ENCODE assay signal across 21 cellular contexts in the genomic region with DNA sequence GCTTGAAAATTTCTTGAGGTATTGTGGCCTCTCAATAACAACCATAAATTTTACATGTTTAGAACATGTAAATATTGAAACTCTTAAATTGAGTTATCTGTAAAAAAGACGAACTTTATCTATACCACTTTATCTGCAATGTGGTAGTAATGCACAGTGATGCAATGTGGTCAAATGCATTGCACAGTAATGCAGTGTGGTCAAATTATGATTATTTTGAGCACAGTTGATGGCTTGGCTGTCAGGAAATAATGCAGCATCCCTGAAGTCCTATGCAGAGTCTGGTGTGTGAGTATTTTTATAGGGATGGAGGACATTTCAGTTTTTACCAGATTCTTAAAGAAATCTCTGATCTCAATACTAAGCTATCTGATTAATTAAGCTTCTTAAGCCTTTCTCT. TPM values are rescaled to one million over a fixed set of nuclear protein-coding genes. Genes with fewer than 3 reads are reported as not detected.
DNase-seq lines count a peak whose midpoint lies in the region; ATAC-seq and TF ChIP-seq lines count a peak whose summit lies in the region.
"Had no signal": no experiment of that assay in that cellular context is flagged by ENCODE, and none has a peak within 500 bp of the region (broad histone marks: within the 10 kb centered on the region; RNA-seq: fewer than 3 reads in every experiment).

No MANE protein-coding gene starts in this region.

- H3K9me3 ChIP-seq in GM23248 (ENCODE audit: low read depth): no peaks in the 10 kb centered on the region
- H3K9me3 ChIP-seq: BE2C had no signal

- WGBS in GM23248 (ENCODE audit: low coverage in 1 of 2, low lambda C conversion rate in 2 of 2, missing lambda C conversion rate in 2 of 2), 2 experiments: 94 to 95% methylated on average over 1 of the region's 1 CpG

- TF ChIP-seq CTCF in fibroblast of villous mesenchyme (IDR thresholded peaks at IDR 0.05; ENCODE audit: insufficient read depth, low read depth, low read length): no peak

- H3K27ac ChIP-seq in GM23248: no peak overlapping the region

- H3K4me3 ChIP-seq in GM23248 (no peak overlapping the region), fibroblast of villous mesenchyme (ENCODE audit: low read depth, low read length) (no peak overlapping the region)

- H2AFZ ChIP-seq in GM23248: 0 out of 2 replicates have a peak overlapping the region, but pooled peaks have one; percentile 97

- H3K9ac ChIP-seq in GM23248: no peak overlapping the region

- no peaks in the 10 kb centered on the region for H3K9me2 ChIP-seq in GM23248 (ENCODE audit: insufficient read depth)

- no peaks in the 10 kb centered on the region; the same call in 1 of the 2 replicates for H3K4me1 ChIP-seq in GM23248 (ENCODE audit: insufficient read depth)
- H3K4me1 ChIP-seq: BE2C had no signal

- in situ Hi-C loops in GM23248 (cut with MboI): no loop called here

- peaks cover 28% of the 10 kb centered on the region for H3K79me2 ChIP-seq in GM23248 (ENCODE audit: insufficient read depth)

- DNase-seq in GM23248 (no peak), OCI-M1 (lab: John Stamatoyannopoulos, UW) (peak; percentile 16), amniotic epithelial cell (ENCODE audit: low read depth) (peak; percentile 67), fibroblast of villous mesenchyme (ENCODE audit: low read depth) (peak; percentile 76)
- DNase-seq in stimulated activated naive CD8-positive, alpha-beta T cell treated with anti-CD3 and anti-CD28 coated beads, Interleukin-15, Interleukin-2, amounts not matched to agents 100 U/mL and 50 U/mL, for 24 hours: no peak
- DNase-seq: ACHN; BE2C; C1 segment of cervical spinal cord; CD4-positive, CD25-positive, alpha-beta regulatory T cell; CD8-positive, alpha-beta memory T cell; COR-L47; DMS 273 treated with DMSO at 0.1 percent for 48 hours; DMS53; GDM1; GOT3; H7; HFFc6 had no signal

- no peak for ATAC-seq in HG02970 (IDR thresholded peaks at IDR 0.05; ENCODE audit: low FRiP score, unreplicated experiment)
- ATAC-seq in GM21786 (IDR thresholded peaks at IDR 0.05; ENCODE audit: unreplicated experiment): no peak
- no peak for ATAC-seq in HG03095 (IDR thresholded peaks at IDR 0.05; ENCODE audit: unreplicated experiment)
- no peak for ATAC-seq in stimulated activated naive CD8-positive, alpha-beta T cell treated with anti-CD3 and anti-CD28 coated beads, Interleukin-15, Interleukin-2, amounts not matched to agents 100 U/mL and 50 U/mL, for 24 hours
- ATAC-seq: HCT116 had no signal

- no peaks in the 10 kb centered on the region for H4K20me1 ChIP-seq in GM23248 (ENCODE audit: insufficient read depth)

- no peaks in the 10 kb centered on the region for H3F3A ChIP-seq in GM23248 (ENCODE audit: insufficient read depth)

- no peaks in the 10 kb centered on the region for H3K36me3 ChIP-seq in GM23248 (ENCODE audit: low read depth)

- no peaks in the 10 kb centered on the region for H3K27me3 ChIP-seq in GM23248 (replicated peaks; ENCODE audit: insufficient read depth)
- H3K27me3 ChIP-seq: BE2C had no signal

- no peak overlapping the region for H3K4me2 ChIP-seq in GM23248 (ENCODE audit: unreplicated experiment)

RNA-seq across cellular contexts. Expression of a gene that starts 5.1 kb away (rescaled TPM):
- total RNA-seq in GM23248 (2014; rRNA removed; shearing (Covaris generic)): 12.0 and 16.7 TPM in 2 replicates
- polyA plus RNA-seq in GM23248 (2016; fragmentation: Nextera tagmentation; extraction: Ambion mirVana): 7.8 and 8.7 TPM in 2 replicates
- total RNA-seq in fibroblast of villous mesenchyme: 13.9 and 27.6 TPM in 2 replicates

Comparison
In these comparisons a context has a peak if more than half of its experiments do, and no peak if none do; other contexts are left out.
1. DNase-seq: peak in OCI-M1 (single experiment), amniotic epithelial cell (single experiment) and fibroblast of villous mesenchyme (single experiment); none in GM23248 (single experiment) and stimulated activated naive CD8-positive, alpha-beta T cell treated with anti-CD3 and anti-CD28 coated beads, Interleukin-15, Interleukin-2, amounts not matched to agents 100 U/mL and 50 U/mL, for 24 hours (single experiment).